30 cellular contexts compared by ENCODE assay signal in genomic region chr3:72699631-72700030, GRCh38.
"Had no signal": no experiment of that assay in that cellular context is flagged by ENCODE, and none has a peak within 500 bp of the region (broad histone marks: within the 10 kb centered on the region; RNA-seq: fewer than 3 reads in every experiment).

No MANE protein-coding gene starts in this region.

- DNase-seq: immature natural killer cell; kidney; left colon; left lung; lower lobe of right lung; mammary epithelial cell; mesendoderm; naive B cell; natural killer cell; nucleus accumbens; pancreas; posterior cingulate gyrus; retina; right cardiac atrium; stimulated activated CD4-positive, alpha-beta T cell treated with anti-CD3 and anti-CD28 coated beads, Interleukin-12 subunit alpha, Interleukin-12 subunit beta, amount 100 ng/mL, for 4 hours; stimulated activated CD4-positive, alpha-beta T cell treated with anti-CD3 and anti-CD28 coated beads, Interleukin-15, amount 100 ng/mL, for 24 hours; stimulated activated CD4-positive, alpha-beta T cell treated with anti-CD3 and anti-CD28 coated beads, Interleukin-2, amount 100 ng/mL, for 24 hours; stimulated activated CD4-positive, alpha-beta T cell treated with anti-CD3 and anti-CD28 coated beads, Interleukin-4, amount 100 ng/mL, for 1 hour; stimulated activated naive B cell treated with anti-CD40 and anti-IgM and Interleukin-4, amounts not matched to agents 10 μg/mL and 1 μg/mL and 100 μg/mL, for 72 hours; stimulated activated naive CD8-positive, alpha-beta T cell treated with anti-CD3 and anti-CD28 coated beads, Interleukin-15, Interleukin-2, amounts not matched to agents 100 U/mL and 50 U/mL, for 24 hours; stomach; testis; transverse colon; upper lobe of left lung had no signal

- H3K27ac Mint-ChIP-seq: immature natural killer cell; mesothelial cell of epicardium; naive B cell; natural killer cell; stimulated activated naive B cell treated with anti-CD40 and anti-IgM and Interleukin-4, amounts not matched to agents 10 μg/mL and 1 μg/mL and 100 μg/mL, for 72 hours had no signal

- H3K27ac ChIP-seq: left lung, lower lobe of right lung, pancreas, prostate gland, skin epidermis, stomach, testis, thyroid gland, transverse colon, upper lobe of left lung, vagina had no signal

- H3K4me1 ChIP-seq: left lung, lower lobe of right lung, pancreas, prostate gland, stomach, testis, thyroid gland had no signal

- H3K9me3 Mint-ChIP-seq: immature natural killer cell; mesothelial cell of epicardium; naive B cell; natural killer cell; stimulated activated naive B cell treated with anti-CD40 and anti-IgM and Interleukin-4, amounts not matched to agents 10 μg/mL and 1 μg/mL and 100 μg/mL, for 72 hours had no signal

- H3K27me3 ChIP-seq: left lung, pancreas, testis, thyroid gland, transverse colon, upper lobe of left lung, vagina had no signal

- H3K9me3 ChIP-seq: left lung, lower lobe of right lung, pancreas, prostate gland, stomach, testis, thyroid gland, transverse colon, upper lobe of left lung, vagina had no signal

- H3K4me3 ChIP-seq: left lung, lower lobe of right lung, pancreas, prostate gland, skin epidermis, stomach, testis, thyroid gland, transverse colon, upper lobe of left lung, vagina had no signal

- ATAC-seq: left colon; left lung; lower lobe of right lung; natural killer cell; pancreas; sciatic nerve; stimulated activated naive B cell treated with anti-CD40 and anti-IgM and Interleukin-4, amounts not matched to agents 10 μg/mL and 1 μg/mL and 100 μg/mL, for 72 hours; stimulated activated naive CD8-positive, alpha-beta T cell treated with anti-CD3 and anti-CD28 coated beads, Interleukin-15, Interleukin-2, amounts not matched to agents 100 U/mL and 50 U/mL, for 24 hours had no signal

- H3K4me3 Mint-ChIP-seq: immature natural killer cell; mesothelial cell of epicardium; naive B cell; natural killer cell; stimulated activated naive B cell treated with anti-CD40 and anti-IgM and Interleukin-4, amounts not matched to agents 10 μg/mL and 1 μg/mL and 100 μg/mL, for 72 hours had no signal

- H3K36me3 Mint-ChIP-seq: immature natural killer cell; mesothelial cell of epicardium; naive B cell; natural killer cell; stimulated activated naive B cell treated with anti-CD40 and anti-IgM and Interleukin-4, amounts not matched to agents 10 μg/mL and 1 μg/mL and 100 μg/mL, for 72 hours had no signal

- H3K4me1 Mint-ChIP-seq: immature natural killer cell, naive B cell, natural killer cell had no signal

- H3K36me3 ChIP-seq: left lung, lower lobe of right lung, pancreas, prostate gland, stomach, thyroid gland, transverse colon, upper lobe of left lung, vagina had no signal
